1 cellular context compared by ENCODE assay signal in the genomic region with DNA sequence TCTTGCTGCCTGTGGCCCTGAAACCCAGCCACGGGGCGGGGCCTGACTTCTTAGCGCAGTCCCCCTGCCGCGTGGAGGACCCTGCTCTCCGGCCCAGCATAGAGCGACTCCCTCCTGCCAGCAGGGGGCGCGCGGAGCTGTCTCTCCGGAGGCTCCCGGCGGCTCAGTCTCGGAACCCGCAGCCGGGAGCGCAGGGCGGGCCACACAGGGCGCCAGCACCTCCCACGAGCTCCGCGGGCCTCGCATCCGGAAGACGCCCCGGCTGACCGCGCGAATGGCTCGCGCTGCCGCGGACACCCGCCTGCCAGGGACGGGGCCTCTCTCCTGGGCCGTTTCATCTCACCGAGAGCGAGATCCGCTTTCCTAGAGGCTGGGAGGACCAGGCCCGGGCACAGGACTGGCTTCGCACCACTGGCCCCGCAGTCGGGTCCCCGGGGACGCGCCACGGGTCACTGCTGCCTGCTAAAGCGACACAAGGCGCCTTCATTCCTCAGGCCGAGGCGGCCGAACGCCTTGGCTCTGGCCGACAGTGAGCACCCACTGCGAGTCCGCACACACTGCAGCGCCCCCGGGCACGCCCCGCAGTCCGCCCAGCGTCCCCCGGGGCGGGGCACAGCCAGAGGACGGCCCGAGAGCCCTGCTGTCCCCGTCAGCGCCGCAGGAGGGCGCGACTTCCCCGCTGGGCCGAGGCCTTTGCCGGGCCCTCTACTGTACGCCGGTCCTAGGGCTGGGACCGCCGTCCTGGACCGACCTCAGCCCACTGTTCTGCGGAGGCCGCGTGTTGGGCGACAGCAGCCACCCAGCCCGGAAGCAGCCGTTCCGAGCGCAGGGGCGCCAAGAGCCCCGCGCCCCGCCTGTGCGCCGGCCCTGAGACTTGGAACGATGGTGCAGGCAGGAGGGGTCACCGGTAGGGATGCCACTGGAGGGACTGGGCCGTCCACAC.
A peak's percentile ranks its signal among the peaks of the same experiment; 100 is the strongest.
TF ChIP-seq lines count a peak whose summit lies in the region.

No MANE protein-coding gene starts in this region.

TF ChIP-seq in HEK293, 187 proteins besides CTCF, POLR2A, EP300 and RAD21 (continued from another document):
- TF ChIP-seq, protein P1, sequence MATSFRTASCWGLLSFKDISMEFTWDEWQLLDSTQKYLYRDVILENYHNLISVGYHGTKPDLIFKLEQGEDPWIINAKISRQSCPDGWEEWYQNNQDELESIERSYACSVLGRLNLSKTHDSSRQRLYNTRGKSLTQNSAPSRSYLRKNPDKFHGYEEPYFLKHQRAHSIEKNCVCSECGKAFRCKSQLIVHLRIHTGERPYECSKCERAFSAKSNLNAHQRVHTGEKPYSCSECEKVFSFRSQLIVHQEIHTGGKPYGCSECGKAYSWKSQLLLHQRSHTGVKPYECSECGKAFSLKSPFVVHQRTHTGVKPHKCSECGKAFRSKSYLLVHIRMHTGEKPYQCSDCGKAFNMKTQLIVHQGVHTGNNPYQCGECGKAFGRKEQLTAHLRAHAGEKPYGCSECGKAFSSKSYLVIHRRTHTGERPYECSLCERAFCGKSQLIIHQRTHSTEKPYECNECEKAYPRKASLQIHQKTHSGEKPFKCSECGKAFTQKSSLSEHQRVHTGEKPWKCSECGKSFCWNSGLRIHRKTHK (tag by site-specific recombination; IDR thresholded peaks at IDR 0.05): no peak
- TF ChIP-seq ZNF621 (tag by site-specific recombination; IDR thresholded peaks at IDR 0.05) (no peak), ZNF239 (tag by site-specific recombination; IDR thresholded peaks at IDR 0.05) (no peak), ZNF354C (tag by site-specific recombination; IDR thresholded peaks at IDR 0.05; ENCODE audit: borderline replicate concordance, low read depth) (no peak), ZNF132 (tag by site-specific recombination; IDR thresholded peaks at IDR 0.05; ENCODE audit: borderline replicate concordance) (no peak), ZNF423 (tag by site-specific recombination; IDR thresholded peaks at IDR 0.05) (peak; percentile 87), SP3 (tag by site-specific recombination; IDR thresholded peaks at IDR 0.05) (peak; percentile 88), ZNF426 (tag by site-specific recombination; IDR thresholded peaks at IDR 0.05) (no peak), SP2 (tag by site-specific recombination; IDR thresholded peaks at IDR 0.05) (peak; percentile 54), SCRT2 (tag by site-specific recombination; IDR thresholded peaks at IDR 0.05) (no peak), GLIS1 (tag by site-specific recombination; IDR thresholded peaks at IDR 0.05) (peak; percentile 89), ZNF529 (tag by site-specific recombination; IDR thresholded peaks at IDR 0.05; ENCODE audit: insufficient replicate concordance) (no peak), ZNF174 (tag by site-specific recombination; IDR thresholded peaks at IDR 0.05) (no peak), TCF7L2 (IDR thresholded peaks at IDR 0.05; ENCODE audit: borderline replicate concordance, low read depth, low read length) (no peak), ZNF560 (tag by site-specific recombination; IDR thresholded peaks at IDR 0.05; ENCODE audit: borderline replicate concordance) (no peak), ZNF175 (tag by site-specific recombination; IDR thresholded peaks at IDR 0.05) (no peak), ZNF530 (tag by site-specific recombination; IDR thresholded peaks at IDR 0.05; ENCODE audit: low read depth) (no peak), ZNF792 (tag by site-specific recombination; IDR thresholded peaks at IDR 0.05) (no peak)
- TF ChIP-seq, protein P2, sequence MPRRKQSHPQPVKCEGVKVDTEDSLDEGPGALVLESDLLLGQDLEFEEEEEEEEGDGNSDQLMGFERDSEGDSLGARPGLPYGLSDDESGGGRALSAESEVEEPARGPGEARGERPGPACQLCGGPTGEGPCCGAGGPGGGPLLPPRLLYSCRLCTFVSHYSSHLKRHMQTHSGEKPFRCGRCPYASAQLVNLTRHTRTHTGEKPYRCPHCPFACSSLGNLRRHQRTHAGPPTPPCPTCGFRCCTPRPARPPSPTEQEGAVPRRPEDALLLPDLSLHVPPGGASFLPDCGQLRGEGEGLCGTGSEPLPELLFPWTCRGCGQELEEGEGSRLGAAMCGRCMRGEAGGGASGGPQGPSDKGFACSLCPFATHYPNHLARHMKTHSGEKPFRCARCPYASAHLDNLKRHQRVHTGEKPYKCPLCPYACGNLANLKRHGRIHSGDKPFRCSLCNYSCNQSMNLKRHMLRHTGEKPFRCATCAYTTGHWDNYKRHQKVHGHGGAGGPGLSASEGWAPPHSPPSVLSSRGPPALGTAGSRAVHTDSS (tag by site-specific recombination; IDR thresholded peaks at IDR 0.05): no peak
- TF ChIP-seq, protein P3, sequence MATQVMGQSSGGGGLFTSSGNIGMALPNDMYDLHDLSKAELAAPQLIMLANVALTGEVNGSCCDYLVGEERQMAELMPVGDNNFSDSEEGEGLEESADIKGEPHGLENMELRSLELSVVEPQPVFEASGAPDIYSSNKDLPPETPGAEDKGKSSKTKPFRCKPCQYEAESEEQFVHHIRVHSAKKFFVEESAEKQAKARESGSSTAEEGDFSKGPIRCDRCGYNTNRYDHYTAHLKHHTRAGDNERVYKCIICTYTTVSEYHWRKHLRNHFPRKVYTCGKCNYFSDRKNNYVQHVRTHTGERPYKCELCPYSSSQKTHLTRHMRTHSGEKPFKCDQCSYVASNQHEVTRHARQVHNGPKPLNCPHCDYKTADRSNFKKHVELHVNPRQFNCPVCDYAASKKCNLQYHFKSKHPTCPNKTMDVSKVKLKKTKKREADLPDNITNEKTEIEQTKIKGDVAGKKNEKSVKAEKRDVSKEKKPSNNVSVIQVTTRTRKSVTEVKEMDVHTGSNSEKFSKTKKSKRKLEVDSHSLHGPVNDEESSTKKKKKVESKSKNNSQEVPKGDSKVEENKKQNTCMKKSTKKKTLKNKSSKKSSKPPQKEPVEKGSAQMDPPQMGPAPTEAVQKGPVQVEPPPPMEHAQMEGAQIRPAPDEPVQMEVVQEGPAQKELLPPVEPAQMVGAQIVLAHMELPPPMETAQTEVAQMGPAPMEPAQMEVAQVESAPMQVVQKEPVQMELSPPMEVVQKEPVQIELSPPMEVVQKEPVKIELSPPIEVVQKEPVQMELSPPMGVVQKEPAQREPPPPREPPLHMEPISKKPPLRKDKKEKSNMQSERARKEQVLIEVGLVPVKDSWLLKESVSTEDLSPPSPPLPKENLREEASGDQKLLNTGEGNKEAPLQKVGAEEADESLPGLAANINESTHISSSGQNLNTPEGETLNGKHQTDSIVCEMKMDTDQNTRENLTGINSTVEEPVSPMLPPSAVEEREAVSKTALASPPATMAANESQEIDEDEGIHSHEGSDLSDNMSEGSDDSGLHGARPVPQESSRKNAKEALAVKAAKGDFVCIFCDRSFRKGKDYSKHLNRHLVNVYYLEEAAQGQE (tag by site-specific recombination; IDR thresholded peaks at IDR 0.05): no peak
- TF ChIP-seq, protein P4, sequence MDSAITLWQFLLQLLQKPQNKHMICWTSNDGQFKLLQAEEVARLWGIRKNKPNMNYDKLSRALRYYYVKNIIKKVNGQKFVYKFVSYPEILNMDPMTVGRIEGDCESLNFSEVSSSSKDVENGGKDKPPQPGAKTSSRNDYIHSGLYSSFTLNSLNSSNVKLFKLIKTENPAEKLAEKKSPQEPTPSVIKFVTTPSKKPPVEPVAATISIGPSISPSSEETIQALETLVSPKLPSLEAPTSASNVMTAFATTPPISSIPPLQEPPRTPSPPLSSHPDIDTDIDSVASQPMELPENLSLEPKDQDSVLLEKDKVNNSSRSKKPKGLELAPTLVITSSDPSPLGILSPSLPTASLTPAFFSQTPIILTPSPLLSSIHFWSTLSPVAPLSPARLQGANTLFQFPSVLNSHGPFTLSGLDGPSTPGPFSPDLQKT (IDR thresholded peaks at IDR 0.05; ENCODE audit: borderline replicate concordance, low read depth, low read length): no peak
TF ChIP-seq in HEK293: peak in this region for 39.
